ENCODE assay signal across 8 cellular contexts in genomic region chr4:44725166-44725565, GRCh38. TPM values are rescaled to one million over a fixed set of nuclear protein-coding genes. Genes with fewer than 3 reads are reported as not detected.
DNase-seq lines count a peak whose midpoint lies in the region; ATAC-seq and TF ChIP-seq lines count a peak whose summit lies in the region.

No MANE protein-coding gene starts in this region.

- H3K36me3 Mint-ChIP-seq in mesothelial cell of epicardium, result no peaks in the 10 kb centered on the region

- peaks cover 21% of the 10 kb centered on the region for H3K4me1 Mint-ChIP-seq in mesothelial cell of epicardium

- DNase-seq in AG08395 (ENCODE audit: low spot score) (peak; percentile 4), HT1080 (ENCODE audit: low read depth) (peak; percentile 5), astrocyte of the cerebellum (ENCODE audit: low read depth) (no peak), mesothelial cell of epicardium (ENCODE audit: low spot score in 2 of 2, unreplicated experiment in 2 of 2) (no peak), T1000 (lab: John Stamatoyannopoulos, UW) (no peak), DMS153 (lab: John Stamatoyannopoulos, UW) (no peak)

- peak overlapping the region; percentile 80 for H3K4me3 Mint-ChIP-seq in mesothelial cell of epicardium

- ATAC-seq in HG02840 (IDR thresholded peaks at IDR 0.05; ENCODE audit: low FRiP score, unreplicated experiment) (no peak), HG02870 (IDR thresholded peaks at IDR 0.05; ENCODE audit: unreplicated experiment) (no peak)

- in situ Hi-C loops in astrocyte of the cerebellum (cut with HindIII; ENCODE audit: low sequenced_read_pairs), result no loop called here

- H3K27me3 Mint-ChIP-seq in mesothelial cell of epicardium (ENCODE audit: low read depth), result peaks cover 3% of the 10 kb centered on the region

- peak overlapping the region; percentile 92 for H3K27ac Mint-ChIP-seq in mesothelial cell of epicardium

- H3K4me3 ChIP-seq in astrocyte of the cerebellum (ENCODE audit: low read depth, low read length), result peak overlapping the region; percentile 77

- no peaks in the 10 kb centered on the region for H3K9me3 Mint-ChIP-seq in mesothelial cell of epicardium

- TF ChIP-seq CTCF in astrocyte of the cerebellum (IDR thresholded peaks at IDR 0.05; ENCODE audit: low read depth, low read length, missing control alignments) (no peak), mesothelial cell of epicardium (IDR thresholded peaks at IDR 0.05; ENCODE audit: unreplicated experiment) (no peak)

RNA-seq across cellular contexts. Expression of gene GNPDA2, which starts 1.2 kb away (rescaled TPM):
- total RNA-seq in HT1080 (2014; rRNA removed; shearing (Covaris generic)), result 22.9 and 31.6 TPM in 2 replicates
- polyA plus RNA-seq in HT1080 (2015; cell fraction: cytosol; rRNA removed), result 29.2 and 37.7 TPM in 2 replicates
- polyA plus RNA-seq in HT1080 (2015; cell fraction: nucleus; rRNA removed), result 35.6 and 41.0 TPM in 2 replicates
- total RNA-seq in mesothelial cell of epicardium, result 10.8 to 12.3 TPM (median 11.4 TPM) in 3 replicates

RNA-seq across cellular contexts. Expression of gene GUF1, which starts 46.9 kb away (rescaled TPM):
- 14.5 and 20.5 TPM in 2 replicates for total RNA-seq in HT1080 (2014; rRNA removed; shearing (Covaris generic))
- 21.5 and 26.5 TPM in 2 replicates for polyA plus RNA-seq in HT1080 (2015; cell fraction: cytosol; rRNA removed)
- polyA plus RNA-seq in HT1080 (2015; cell fraction: nucleus; rRNA removed), result 28.2 and 29.8 TPM in 2 replicates
- total RNA-seq in mesothelial cell of epicardium, result 26.3 to 27.6 TPM (median 26.5 TPM) in 3 replicates

Comparison
In these comparisons a context has a peak if more than half of its experiments do, and no peak if none do; other contexts are left out.
1. DNase-seq: peak in AG08395 (single experiment) and HT1080 (single experiment); none in astrocyte of the cerebellum (single experiment), mesothelial cell of epicardium (0 of 2), T1000 (single experiment) and DMS153 (single experiment).